ENCODE assay signal across 2 cellular contexts in genomic region chr9:113298924-113299770, GRCh38.
TF ChIP-seq lines count a peak whose summit lies in the region.

No MANE protein-coding gene starts in this region.

TF ChIP-seq in GM23338, 12 proteins besides CTCF, POLR2A, EP300 and RAD21:
- TF ChIP-seq STAT1 (IDR thresholded peaks at IDR 0.05; ENCODE audit: unreplicated experiment) (no peak), ZNF114 (CRISPR knock-in tag; IDR thresholded peaks at IDR 0.05) (no peak), NANOG (IDR thresholded peaks at IDR 0.05; ENCODE audit: borderline replicate concordance) (no peak), ZNF331 (CRISPR knock-in tag; IDR thresholded peaks at IDR 0.05; ENCODE audit: low read depth) (no peak), CREB1 (CRISPR knock-in tag; IDR thresholded peaks at IDR 0.05; ENCODE audit: low read depth) (no peak), POLR2AphosphoS5 (IDR thresholded peaks at IDR 0.05; ENCODE audit: low read depth) (no peak)

TF ChIP-seq in H1, 55 proteins besides CTCF, POLR2A, EP300 and RAD21:
- TF ChIP-seq USF2 (IDR thresholded peaks at IDR 0.05; ENCODE audit: low read length) (no peak), PHF8 (conservative IDR thresholded peaks at IDR 0.05; ENCODE audit: low read depth, low read length) (no peak), CBX8 (IDR thresholded peaks at IDR 0.05; ENCODE audit: borderline replicate concordance, low read depth, low read length) (no peak), CEBPB (IDR thresholded peaks at IDR 0.05; ENCODE audit: low read depth, low read length) (no peak), CHD2 (IDR thresholded peaks at IDR 0.05; ENCODE audit: low read length) (no peak), RBBP5 (IDR thresholded peaks at IDR 0.05; ENCODE audit: borderline replicate concordance, low read depth, low read length) (no peak), TCF12 (IDR thresholded peaks at IDR 0.05; ENCODE audit: low read depth, low read length) (no peak), JUN (IDR thresholded peaks at IDR 0.05; ENCODE audit: low read depth, low read length) (no peak), RNF2 (IDR thresholded peaks at IDR 0.05; ENCODE audit: borderline replicate concordance, low read depth, low read length, missing control alignments, poor library complexity, severe bottlenecking) (no peak), NANOG (IDR thresholded peaks at IDR 0.05; ENCODE audit: insufficient read depth, low read depth, low read length, poor library complexity, severe bottlenecking) (no peak), YY1 (IDR thresholded peaks at IDR 0.05; ENCODE audit: low read depth, low read length) (no peak), KDM4A (IDR thresholded peaks at IDR 0.05; ENCODE audit: low read depth, low read length, severe bottlenecking) (no peak), ATF3 (IDR thresholded peaks at IDR 0.05; ENCODE audit: insufficient read depth, low read depth, low read length) (no peak), E2F6 (IDR thresholded peaks at IDR 0.05) (no peak), CREB1 (IDR thresholded peaks at IDR 0.05) (no peak), TAF1 (IDR thresholded peaks at IDR 0.05; ENCODE audit: low read depth, low read length) (no peak)
TF ChIP-seq in H1: peak in this region for 0.
